ENCODE assay signal across 1 cellular context in genomic region chr9:16309350-16310271, GRCh38.
TF ChIP-seq lines count a peak whose summit lies in the region.

No MANE protein-coding gene starts in this region.

TF ChIP-seq in IMR-90, 13 proteins besides CTCF, POLR2A, EP300 and RAD21 (continued from another document):
- TF ChIP-seq, protein P1, sequence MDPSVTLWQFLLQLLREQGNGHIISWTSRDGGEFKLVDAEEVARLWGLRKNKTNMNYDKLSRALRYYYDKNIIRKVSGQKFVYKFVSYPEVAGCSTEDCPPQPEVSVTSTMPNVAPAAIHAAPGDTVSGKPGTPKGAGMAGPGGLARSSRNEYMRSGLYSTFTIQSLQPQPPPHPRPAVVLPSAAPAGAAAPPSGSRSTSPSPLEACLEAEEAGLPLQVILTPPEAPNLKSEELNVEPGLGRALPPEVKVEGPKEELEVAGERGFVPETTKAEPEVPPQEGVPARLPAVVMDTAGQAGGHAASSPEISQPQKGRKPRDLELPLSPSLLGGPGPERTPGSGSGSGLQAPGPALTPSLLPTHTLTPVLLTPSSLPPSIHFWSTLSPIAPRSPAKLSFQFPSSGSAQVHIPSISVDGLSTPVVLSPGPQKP (IDR thresholded peaks at IDR 0.05; ENCODE audit: borderline replicate concordance, low read depth, low read length), result no peak
- no peak for TF ChIP-seq CHD1 (IDR thresholded peaks at IDR 0.05; ENCODE audit: low read depth, low read length)
- no peak for TF ChIP-seq USF2 (IDR thresholded peaks at IDR 0.05; ENCODE audit: low read depth, low read length)
- TF ChIP-seq MAFK (IDR thresholded peaks at IDR 0.05; ENCODE audit: low read depth, low read length), result no peak
- TF ChIP-seq BHLHE40 (IDR thresholded peaks at IDR 0.05; ENCODE audit: low read depth, low read length), result no peak
